ENCODE assay signal across 1 cellular context in the genomic region with DNA sequence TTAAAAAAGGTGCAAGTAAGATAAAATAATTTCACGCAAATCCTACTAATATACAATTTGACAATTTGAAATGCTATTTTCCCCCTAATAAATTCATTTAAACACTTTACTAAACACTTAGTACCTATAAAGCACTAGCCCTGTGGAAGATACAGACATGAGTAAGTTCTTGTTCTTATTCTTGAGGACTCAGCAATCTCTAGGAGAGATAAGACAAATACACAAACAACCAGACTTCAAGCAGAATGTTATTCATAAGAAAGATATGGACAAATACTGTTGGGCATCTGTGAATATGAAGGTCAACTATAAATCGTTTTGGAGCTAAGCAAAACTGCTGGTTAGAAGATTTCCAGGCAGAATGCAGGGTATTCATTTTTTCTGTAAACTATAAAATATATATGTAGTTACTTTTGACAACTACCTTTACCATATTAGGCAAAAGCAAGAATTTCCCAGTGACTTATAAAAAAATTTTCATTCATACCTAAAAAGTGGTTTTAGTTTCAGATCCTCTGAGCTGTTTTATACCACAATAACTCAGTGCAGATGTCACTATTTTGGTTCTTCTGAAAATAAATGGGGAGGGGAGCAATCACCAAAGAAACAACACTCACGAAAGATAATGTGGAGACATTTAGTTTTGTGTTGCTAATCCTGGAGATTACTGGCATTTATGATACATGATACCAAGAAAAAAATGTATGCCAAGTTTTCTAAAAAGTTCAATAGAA.
A peak's percentile ranks its signal among the peaks of the same experiment; 100 is the strongest.
TF ChIP-seq lines count a peak whose summit lies in the region.

No MANE protein-coding gene starts in this region.

TF ChIP-seq in GM12878, 131 proteins besides CTCF, POLR2A, EP300 and RAD21 (continued from another document and continues in another):
- TF ChIP-seq, protein P1, sequence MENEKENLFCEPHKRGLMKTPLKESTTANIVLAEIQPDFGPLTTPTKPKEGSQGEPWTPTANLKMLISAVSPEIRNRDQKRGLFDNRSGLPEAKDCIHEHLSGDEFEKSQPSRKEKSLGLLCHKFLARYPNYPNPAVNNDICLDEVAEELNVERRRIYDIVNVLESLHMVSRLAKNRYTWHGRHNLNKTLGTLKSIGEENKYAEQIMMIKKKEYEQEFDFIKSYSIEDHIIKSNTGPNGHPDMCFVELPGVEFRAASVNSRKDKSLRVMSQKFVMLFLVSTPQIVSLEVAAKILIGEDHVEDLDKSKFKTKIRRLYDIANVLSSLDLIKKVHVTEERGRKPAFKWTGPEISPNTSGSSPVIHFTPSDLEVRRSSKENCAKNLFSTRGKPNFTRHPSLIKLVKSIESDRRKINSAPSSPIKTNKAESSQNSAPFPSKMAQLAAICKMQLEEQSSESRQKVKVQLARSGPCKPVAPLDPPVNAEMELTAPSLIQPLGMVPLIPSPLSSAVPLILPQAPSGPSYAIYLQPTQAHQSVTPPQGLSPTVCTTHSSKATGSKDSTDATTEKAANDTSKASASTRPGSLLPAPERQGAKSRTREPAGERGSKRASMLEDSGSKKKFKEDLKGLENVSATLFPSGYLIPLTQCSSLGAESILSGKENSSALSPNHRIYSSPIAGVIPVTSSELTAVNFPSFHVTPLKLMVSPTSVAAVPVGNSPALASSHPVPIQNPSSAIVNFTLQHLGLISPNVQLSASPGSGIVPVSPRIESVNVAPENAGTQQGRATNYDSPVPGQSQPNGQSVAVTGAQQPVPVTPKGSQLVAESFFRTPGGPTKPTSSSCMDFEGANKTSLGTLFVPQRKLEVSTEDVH (IDR thresholded peaks at IDR 0.05; ENCODE audit: low read depth, partially characterized antibody), result no peak
- TF ChIP-seq, protein P2, sequence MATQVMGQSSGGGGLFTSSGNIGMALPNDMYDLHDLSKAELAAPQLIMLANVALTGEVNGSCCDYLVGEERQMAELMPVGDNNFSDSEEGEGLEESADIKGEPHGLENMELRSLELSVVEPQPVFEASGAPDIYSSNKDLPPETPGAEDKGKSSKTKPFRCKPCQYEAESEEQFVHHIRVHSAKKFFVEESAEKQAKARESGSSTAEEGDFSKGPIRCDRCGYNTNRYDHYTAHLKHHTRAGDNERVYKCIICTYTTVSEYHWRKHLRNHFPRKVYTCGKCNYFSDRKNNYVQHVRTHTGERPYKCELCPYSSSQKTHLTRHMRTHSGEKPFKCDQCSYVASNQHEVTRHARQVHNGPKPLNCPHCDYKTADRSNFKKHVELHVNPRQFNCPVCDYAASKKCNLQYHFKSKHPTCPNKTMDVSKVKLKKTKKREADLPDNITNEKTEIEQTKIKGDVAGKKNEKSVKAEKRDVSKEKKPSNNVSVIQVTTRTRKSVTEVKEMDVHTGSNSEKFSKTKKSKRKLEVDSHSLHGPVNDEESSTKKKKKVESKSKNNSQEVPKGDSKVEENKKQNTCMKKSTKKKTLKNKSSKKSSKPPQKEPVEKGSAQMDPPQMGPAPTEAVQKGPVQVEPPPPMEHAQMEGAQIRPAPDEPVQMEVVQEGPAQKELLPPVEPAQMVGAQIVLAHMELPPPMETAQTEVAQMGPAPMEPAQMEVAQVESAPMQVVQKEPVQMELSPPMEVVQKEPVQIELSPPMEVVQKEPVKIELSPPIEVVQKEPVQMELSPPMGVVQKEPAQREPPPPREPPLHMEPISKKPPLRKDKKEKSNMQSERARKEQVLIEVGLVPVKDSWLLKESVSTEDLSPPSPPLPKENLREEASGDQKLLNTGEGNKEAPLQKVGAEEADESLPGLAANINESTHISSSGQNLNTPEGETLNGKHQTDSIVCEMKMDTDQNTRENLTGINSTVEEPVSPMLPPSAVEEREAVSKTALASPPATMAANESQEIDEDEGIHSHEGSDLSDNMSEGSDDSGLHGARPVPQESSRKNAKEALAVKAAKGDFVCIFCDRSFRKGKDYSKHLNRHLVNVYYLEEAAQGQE (IDR thresholded peaks at IDR 0.05; ENCODE audit: low read depth, low read length), result no peak
- TF ChIP-seq, protein P3, sequence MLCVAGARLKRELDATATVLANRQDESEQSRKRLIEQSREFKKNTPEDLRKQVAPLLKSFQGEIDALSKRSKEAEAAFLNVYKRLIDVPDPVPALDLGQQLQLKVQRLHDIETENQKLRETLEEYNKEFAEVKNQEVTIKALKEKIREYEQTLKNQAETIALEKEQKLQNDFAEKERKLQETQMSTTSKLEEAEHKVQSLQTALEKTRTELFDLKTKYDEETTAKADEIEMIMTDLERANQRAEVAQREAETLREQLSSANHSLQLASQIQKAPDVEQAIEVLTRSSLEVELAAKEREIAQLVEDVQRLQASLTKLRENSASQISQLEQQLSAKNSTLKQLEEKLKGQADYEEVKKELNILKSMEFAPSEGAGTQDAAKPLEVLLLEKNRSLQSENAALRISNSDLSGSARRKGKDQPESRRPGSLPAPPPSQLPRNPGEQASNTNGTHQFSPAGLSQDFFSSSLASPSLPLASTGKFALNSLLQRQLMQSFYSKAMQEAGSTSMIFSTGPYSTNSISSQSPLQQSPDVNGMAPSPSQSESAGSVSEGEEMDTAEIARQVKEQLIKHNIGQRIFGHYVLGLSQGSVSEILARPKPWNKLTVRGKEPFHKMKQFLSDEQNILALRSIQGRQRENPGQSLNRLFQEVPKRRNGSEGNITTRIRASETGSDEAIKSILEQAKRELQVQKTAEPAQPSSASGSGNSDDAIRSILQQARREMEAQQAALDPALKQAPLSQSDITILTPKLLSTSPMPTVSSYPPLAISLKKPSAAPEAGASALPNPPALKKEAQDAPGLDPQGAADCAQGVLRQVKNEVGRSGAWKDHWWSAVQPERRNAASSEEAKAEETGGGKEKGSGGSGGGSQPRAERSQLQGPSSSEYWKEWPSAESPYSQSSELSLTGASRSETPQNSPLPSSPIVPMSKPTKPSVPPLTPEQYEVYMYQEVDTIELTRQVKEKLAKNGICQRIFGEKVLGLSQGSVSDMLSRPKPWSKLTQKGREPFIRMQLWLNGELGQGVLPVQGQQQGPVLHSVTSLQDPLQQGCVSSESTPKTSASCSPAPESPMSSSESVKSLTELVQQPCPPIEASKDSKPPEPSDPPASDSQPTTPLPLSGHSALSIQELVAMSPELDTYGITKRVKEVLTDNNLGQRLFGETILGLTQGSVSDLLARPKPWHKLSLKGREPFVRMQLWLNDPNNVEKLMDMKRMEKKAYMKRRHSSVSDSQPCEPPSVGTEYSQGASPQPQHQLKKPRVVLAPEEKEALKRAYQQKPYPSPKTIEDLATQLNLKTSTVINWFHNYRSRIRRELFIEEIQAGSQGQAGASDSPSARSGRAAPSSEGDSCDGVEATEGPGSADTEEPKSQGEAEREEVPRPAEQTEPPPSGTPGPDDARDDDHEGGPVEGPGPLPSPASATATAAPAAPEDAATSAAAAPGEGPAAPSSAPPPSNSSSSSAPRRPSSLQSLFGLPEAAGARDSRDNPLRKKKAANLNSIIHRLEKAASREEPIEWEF (IDR thresholded peaks at IDR 0.05; ENCODE audit: insufficient replicate concordance, low read depth, low read length), result no peak
- peak; percentile 94 for TF ChIP-seq RUNX3 (IDR thresholded peaks at IDR 0.05; ENCODE audit: low read length)
- no peak; the same call in 1 of the 2 replicates for TF ChIP-seq CREB1 (IDR thresholded peaks at IDR 0.05; ENCODE audit: low read depth)
- no peak for TF ChIP-seq TCF3 (IDR thresholded peaks at IDR 0.05; ENCODE audit: borderline replicate concordance, insufficient read depth, low read depth, low read length)
- TF ChIP-seq BCL11A (IDR thresholded peaks at IDR 0.05; ENCODE audit: low read depth, low read length), result peak; percentile 50; the same call in 1 of the 2 replicates
- TF ChIP-seq, protein P4, sequence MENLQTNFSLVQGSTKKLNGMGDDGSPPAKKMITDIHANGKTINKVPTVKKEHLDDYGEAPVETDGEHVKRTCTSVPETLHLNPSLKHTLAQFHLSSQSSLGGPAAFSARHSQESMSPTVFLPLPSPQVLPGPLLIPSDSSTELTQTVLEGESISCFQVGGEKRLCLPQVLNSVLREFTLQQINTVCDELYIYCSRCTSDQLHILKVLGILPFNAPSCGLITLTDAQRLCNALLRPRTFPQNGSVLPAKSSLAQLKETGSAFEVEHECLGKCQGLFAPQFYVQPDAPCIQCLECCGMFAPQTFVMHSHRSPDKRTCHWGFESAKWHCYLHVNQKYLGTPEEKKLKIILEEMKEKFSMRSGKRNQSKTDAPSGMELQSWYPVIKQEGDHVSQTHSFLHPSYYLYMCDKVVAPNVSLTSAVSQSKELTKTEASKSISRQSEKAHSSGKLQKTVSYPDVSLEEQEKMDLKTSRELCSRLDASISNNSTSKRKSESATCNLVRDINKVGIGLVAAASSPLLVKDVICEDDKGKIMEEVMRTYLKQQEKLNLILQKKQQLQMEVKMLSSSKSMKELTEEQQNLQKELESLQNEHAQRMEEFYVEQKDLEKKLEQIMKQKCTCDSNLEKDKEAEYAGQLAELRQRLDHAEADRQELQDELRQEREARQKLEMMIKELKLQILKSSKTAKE (IDR thresholded peaks at IDR 0.05; ENCODE audit: low read depth, poor library complexity, severe bottlenecking), result no peak
- TF ChIP-seq, protein P5, sequence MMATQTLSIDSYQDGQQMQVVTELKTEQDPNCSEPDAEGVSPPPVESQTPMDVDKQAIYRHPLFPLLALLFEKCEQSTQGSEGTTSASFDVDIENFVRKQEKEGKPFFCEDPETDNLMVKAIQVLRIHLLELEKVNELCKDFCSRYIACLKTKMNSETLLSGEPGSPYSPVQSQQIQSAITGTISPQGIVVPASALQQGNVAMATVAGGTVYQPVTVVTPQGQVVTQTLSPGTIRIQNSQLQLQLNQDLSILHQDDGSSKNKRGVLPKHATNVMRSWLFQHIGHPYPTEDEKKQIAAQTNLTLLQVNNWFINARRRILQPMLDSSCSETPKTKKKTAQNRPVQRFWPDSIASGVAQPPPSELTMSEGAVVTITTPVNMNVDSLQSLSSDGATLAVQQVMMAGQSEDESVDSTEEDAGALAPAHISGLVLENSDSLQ (IDR thresholded peaks at IDR 0.05), result peak; percentile 42; the same call in 1 of the 2 replicates
- no peak for TF ChIP-seq RCOR1 (conservative IDR thresholded peaks at IDR 0.05; ENCODE audit: low read depth, low read length)
- no peak for TF ChIP-seq TARDBP (IDR thresholded peaks at IDR 0.05; ENCODE audit: borderline replicate concordance)
- TF ChIP-seq, protein P6, sequence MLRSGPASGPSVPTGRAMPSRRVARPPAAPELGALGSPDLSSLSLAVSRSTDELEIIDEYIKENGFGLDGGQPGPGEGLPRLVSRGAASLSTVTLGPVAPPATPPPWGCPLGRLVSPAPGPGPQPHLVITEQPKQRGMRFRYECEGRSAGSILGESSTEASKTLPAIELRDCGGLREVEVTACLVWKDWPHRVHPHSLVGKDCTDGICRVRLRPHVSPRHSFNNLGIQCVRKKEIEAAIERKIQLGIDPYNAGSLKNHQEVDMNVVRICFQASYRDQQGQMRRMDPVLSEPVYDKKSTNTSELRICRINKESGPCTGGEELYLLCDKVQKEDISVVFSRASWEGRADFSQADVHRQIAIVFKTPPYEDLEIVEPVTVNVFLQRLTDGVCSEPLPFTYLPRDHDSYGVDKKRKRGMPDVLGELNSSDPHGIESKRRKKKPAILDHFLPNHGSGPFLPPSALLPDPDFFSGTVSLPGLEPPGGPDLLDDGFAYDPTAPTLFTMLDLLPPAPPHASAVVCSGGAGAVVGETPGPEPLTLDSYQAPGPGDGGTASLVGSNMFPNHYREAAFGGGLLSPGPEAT (IDR thresholded peaks at IDR 0.05; ENCODE audit: low read depth), result peak; percentile 49; the same call in 1 of the 2 replicates
- no peak for TF ChIP-seq MXI1 (IDR thresholded peaks at IDR 0.05; ENCODE audit: low read depth, low read length)
- TF ChIP-seq SRF (IDR thresholded peaks at IDR 0.05; ENCODE audit: low read depth in 2 of 2, low read length in 2 of 2), result peak in 1 of 2 experiments; percentile 93; a peak in 2 of 4 replicates
- TF ChIP-seq GATAD2B (conservative IDR thresholded peaks at IDR 0.05; ENCODE audit: low read depth), result no peak
- no peak for TF ChIP-seq CHD4 (IDR thresholded peaks at IDR 0.05)
- TF ChIP-seq SMAD1 (IDR thresholded peaks at IDR 0.05; ENCODE audit: low read depth, partially characterized antibody), result no peak
- TF ChIP-seq, protein P7, sequence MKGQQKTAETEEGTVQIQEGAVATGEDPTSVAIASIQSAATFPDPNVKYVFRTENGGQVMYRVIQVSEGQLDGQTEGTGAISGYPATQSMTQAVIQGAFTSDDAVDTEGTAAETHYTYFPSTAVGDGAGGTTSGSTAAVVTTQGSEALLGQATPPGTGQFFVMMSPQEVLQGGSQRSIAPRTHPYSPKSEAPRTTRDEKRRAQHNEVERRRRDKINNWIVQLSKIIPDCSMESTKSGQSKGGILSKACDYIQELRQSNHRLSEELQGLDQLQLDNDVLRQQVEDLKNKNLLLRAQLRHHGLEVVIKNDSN (IDR thresholded peaks at IDR 0.05; ENCODE audit: borderline replicate concordance, extremely low read length, insufficient read depth, low read depth, low read length), result no peak
- TF ChIP-seq SMC3 (IDR thresholded peaks at IDR 0.05; ENCODE audit: borderline replicate concordance, low read length), result no peak
- TF ChIP-seq KAT2A (conservative IDR thresholded peaks at IDR 0.05; ENCODE audit: control insufficient read depth, low read depth, low read length), result no peak
- TF ChIP-seq ASH2L (IDR thresholded peaks at IDR 0.05; ENCODE audit: borderline replicate concordance, low read depth), result no peak
- TF ChIP-seq FOXK2 (IDR thresholded peaks at IDR 0.05), result no peak
- TF ChIP-seq ZNF207 (IDR thresholded peaks at IDR 0.05; ENCODE audit: borderline replicate concordance), result no peak
- no peak for TF ChIP-seq ETV6 (conservative IDR thresholded peaks at IDR 0.05 in 1 of 2, IDR thresholded peaks at IDR 0.05 in 1 of 2; ENCODE audit: borderline replicate concordance in 1 of 2, low read depth in 1 of 2)
- TF ChIP-seq IRF4 (IDR thresholded peaks at IDR 0.05; ENCODE audit: low read depth, low read length), result no peak
- TF ChIP-seq KDM1A (IDR thresholded peaks at IDR 0.05; ENCODE audit: borderline replicate concordance), result no peak
- no peak for TF ChIP-seq JUND (IDR thresholded peaks at IDR 0.05; ENCODE audit: low read depth, low read length)
- TF ChIP-seq MYC (IDR thresholded peaks at IDR 0.05; ENCODE audit: insufficient read depth, insufficient read length, insufficient replicate concordance, low read length, severe bottlenecking), result no peak
- TF ChIP-seq, protein P8, sequence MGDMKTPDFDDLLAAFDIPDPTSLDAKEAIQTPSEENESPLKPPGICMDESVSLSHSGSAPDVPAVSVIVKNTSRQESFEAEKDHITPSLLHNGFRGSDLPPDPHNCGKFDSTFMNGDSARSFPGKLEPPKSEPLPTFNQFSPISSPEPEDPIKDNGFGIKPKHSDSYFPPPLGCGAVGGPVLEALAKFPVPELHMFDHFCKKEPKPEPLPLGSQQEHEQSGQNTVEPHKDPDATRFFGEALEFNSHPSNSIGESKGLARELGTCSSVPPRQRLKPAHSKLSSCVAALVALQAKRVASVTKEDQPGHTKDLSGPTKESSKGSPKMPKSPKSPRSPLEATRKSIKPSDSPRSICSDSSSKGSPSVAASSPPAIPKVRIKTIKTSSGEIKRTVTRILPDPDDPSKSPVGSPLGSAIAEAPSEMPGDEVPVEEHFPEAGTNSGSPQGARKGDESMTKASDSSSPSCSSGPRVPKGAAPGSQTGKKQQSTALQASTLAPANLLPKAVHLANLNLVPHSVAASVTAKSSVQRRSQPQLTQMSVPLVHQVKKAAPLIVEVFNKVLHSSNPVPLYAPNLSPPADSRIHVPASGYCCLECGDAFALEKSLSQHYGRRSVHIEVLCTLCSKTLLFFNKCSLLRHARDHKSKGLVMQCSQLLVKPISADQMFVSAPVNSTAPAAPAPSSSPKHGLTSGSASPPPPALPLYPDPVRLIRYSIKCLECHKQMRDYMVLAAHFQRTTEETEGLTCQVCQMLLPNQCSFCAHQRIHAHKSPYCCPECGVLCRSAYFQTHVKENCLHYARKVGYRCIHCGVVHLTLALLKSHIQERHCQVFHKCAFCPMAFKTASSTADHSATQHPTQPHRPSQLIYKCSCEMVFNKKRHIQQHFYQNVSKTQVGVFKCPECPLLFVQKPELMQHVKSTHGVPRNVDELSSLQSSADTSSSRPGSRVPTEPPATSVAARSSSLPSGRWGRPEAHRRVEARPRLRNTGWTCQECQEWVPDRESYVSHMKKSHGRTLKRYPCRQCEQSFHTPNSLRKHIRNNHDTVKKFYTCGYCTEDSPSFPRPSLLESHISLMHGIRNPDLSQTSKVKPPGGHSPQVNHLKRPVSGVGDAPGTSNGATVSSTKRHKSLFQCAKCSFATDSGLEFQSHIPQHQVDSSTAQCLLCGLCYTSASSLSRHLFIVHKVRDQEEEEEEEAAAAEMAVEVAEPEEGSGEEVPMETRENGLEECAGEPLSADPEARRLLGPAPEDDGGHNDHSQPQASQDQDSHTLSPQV (IDR thresholded peaks at IDR 0.05), result no peak
